Comparison of ENCODE assay signal across 19 cellular contexts in genomic region chr6:127933137-127933536, GRCh38. TPM values are rescaled to one million over a fixed set of nuclear protein-coding genes. Genes with fewer than 3 reads are reported as not detected.
DNase-seq lines count a peak whose midpoint lies in the region; ATAC-seq lines count a peak whose summit lies in the region.
"Had no signal": no experiment of that assay in that cellular context is flagged by ENCODE, and none has a peak within 500 bp of the region (broad histone marks: within the 10 kb centered on the region; RNA-seq: fewer than 3 reads in every experiment).

No MANE protein-coding gene starts in this region.

- H3K27me3 Mint-ChIP-seq in activated CD4-positive, alpha-beta T cell treated with anti-CD3 and anti-CD28 coated beads, Interleukin-2, amount 10 ng/mL, durations not matched to agents 24 days and 14 days: no peaks in the 10 kb centered on the region
- H3K27me3 Mint-ChIP-seq in CD4-positive, CD25-positive, alpha-beta regulatory T cell: no peaks in the 10 kb centered on the region
- no peaks in the 10 kb centered on the region for H3K27me3 Mint-ChIP-seq in activated CD4-positive, alpha-beta memory T cell treated with anti-CD3 and anti-CD28 coated beads for 36 hours
- no peaks in the 10 kb centered on the region for H3K27me3 Mint-ChIP-seq in activated naive CD8-positive, alpha-beta T cell treated with anti-CD3 and anti-CD28 coated beads, Interleukin-2, amount 10 ng/mL, durations not matched to agents 7 days and 5 days

- H3K27ac ChIP-seq in CD4-positive, CD25-positive, alpha-beta regulatory T cell (ENCODE audit: insufficient read depth, low read length, poor library complexity, severe bottlenecking): no peak overlapping the region
- H3K27ac ChIP-seq in neuronal stem cell (replicated peaks; ENCODE audit: low read length): no peak overlapping the region
- H3K27ac ChIP-seq: C4-2B, PC-9 had no signal

- peak overlapping the region; percentile 72 for H3K27ac Mint-ChIP-seq in activated CD4-positive, alpha-beta T cell treated with anti-CD3 and anti-CD28 coated beads, Interleukin-2, amount 10 ng/mL, durations not matched to agents 24 days and 14 days
- H3K27ac Mint-ChIP-seq in CD4-positive, CD25-positive, alpha-beta regulatory T cell: peak overlapping the region in 2 of 3 donors; percentile 30 to 87
- H3K27ac Mint-ChIP-seq in activated CD4-positive, alpha-beta memory T cell treated with anti-CD3 and anti-CD28 coated beads for 36 hours: peak overlapping the region; percentile 49
- peak overlapping the region; percentile 77 for H3K27ac Mint-ChIP-seq in activated naive CD8-positive, alpha-beta T cell treated with anti-CD3 and anti-CD28 coated beads, Interleukin-2, amount 10 ng/mL, durations not matched to agents 7 days and 5 days

- no peak overlapping the region for H3K9ac ChIP-seq in neuronal stem cell (ENCODE audit: low read depth, low read length, poor library complexity)

- no peak overlapping the region for H2AK5ac ChIP-seq in neuronal stem cell (ENCODE audit: low read depth, low read length)

- H2BK15ac ChIP-seq in neuronal stem cell (ENCODE audit: low read length): no peak overlapping the region

- no peak overlapping the region for H2AFZ ChIP-seq in neuronal stem cell (ENCODE audit: low read length)
- H2AFZ ChIP-seq: PC-9 had no signal

- H4K91ac ChIP-seq in neuronal stem cell (ENCODE audit: low read depth, low read length, poor library complexity): no peak overlapping the region

- no peak overlapping the region for H2BK12ac ChIP-seq in neuronal stem cell (ENCODE audit: low read length)

- no peak overlapping the region for H3K4me3 ChIP-seq in CD4-positive, CD25-positive, alpha-beta regulatory T cell (ENCODE audit: low read depth, low read length)
- no peak overlapping the region for H3K4me3 ChIP-seq in neuronal stem cell (ENCODE audit: low read length in 2 of 2)
- H3K4me3 ChIP-seq: PC-9 had no signal

- CTCF ChIA-PET in activated CD4-positive, alpha-beta memory T cell treated with anti-CD3 and anti-CD28 coated beads for 36 hours (lab: Charles Lee): no interaction called here

- H3K36me3 ChIP-seq in CD4-positive, CD25-positive, alpha-beta regulatory T cell (ENCODE audit: control insufficient read depth, insufficient read depth, low read length): no peaks in the 10 kb centered on the region
- no peaks in the 10 kb centered on the region for H3K36me3 ChIP-seq in neuronal stem cell (replicated peaks in 1 of 2; ENCODE audit: control insufficient read depth in 2 of 2, insufficient read depth in 2 of 2, low read length in 2 of 2)

- no peaks in the 10 kb centered on the region for H3K79me1 ChIP-seq in neuronal stem cell (ENCODE audit: low read depth, low read length)

- H3K23ac ChIP-seq in neuronal stem cell (ENCODE audit: low read depth, low read length, poor library complexity): no peak overlapping the region

- H3K9me3 ChIP-seq in CD4-positive, CD25-positive, alpha-beta regulatory T cell (ENCODE audit: control insufficient read depth in 2 of 2, low read length in 2 of 2): peaks cover 0 to 6% of the 10 kb centered on the region in 2 experiments
- peaks cover 4 to 7% of the 10 kb centered on the region in 2 donors for H3K9me3 ChIP-seq in neuronal stem cell (replicated peaks in 1 of 2; ENCODE audit: control insufficient read depth in 2 of 2, insufficient read depth in 1 of 2, low read depth in 1 of 2, low read length in 2 of 2)

- WGBS in neuronal stem cell (ENCODE audit: extremely low coverage in 2 of 2, insufficient read length in 2 of 2, insufficient replicate concordance in 1 of 2), 2 donors: no CpG with 5 or more reads among the region's 1 CpG

- H3K27me3 ChIP-seq in CD4-positive, CD25-positive, alpha-beta regulatory T cell (ENCODE audit: control insufficient read depth, insufficient read depth, low read length): no peaks in the 10 kb centered on the region
- H3K27me3 ChIP-seq in neuronal stem cell (ENCODE audit: control insufficient read depth in 3 of 3, insufficient read depth in 3 of 3, low read depth in 1 of 3, low read length in 3 of 3): no peaks in the 10 kb centered on the region

- no peak overlapping the region for H3K4ac ChIP-seq in neuronal stem cell (ENCODE audit: low read length)

- no peak overlapping the region for H3K14ac ChIP-seq in neuronal stem cell (ENCODE audit: low read length)

- DNase-seq in activated CD4-positive, alpha-beta T cell treated with anti-CD3 and anti-CD28 coated beads, Interleukin-2, amount 10 ng/mL, durations not matched to agents 24 days and 14 days: no peak
- no peak for DNase-seq in activated CD4-positive, alpha-beta T cell treated with anti-CD3 and anti-CD28 coated beads for 48 hours
- no peak for DNase-seq in CD4-positive, CD25-positive, alpha-beta regulatory T cell
- DNase-seq in activated CD4-positive, alpha-beta memory T cell treated with anti-CD3 and anti-CD28 coated beads for 36 hours: no peak
- DNase-seq in activated naive CD8-positive, alpha-beta T cell treated with anti-CD3 and anti-CD28 coated beads, Interleukin-2, amount 10 ng/mL, durations not matched to agents 7 days and 5 days: no peak
- DNase-seq in NCI-H1092 (lab: John Stamatoyannopoulos, UW) (no peak), neuronal stem cell (ENCODE audit: low spot score) (no peak), NCI-H1436 treated with DMSO at 0.1 percent for 48 hours (lab: John Stamatoyannopoulos, UW) (no peak)
- DNase-seq: DMS79 treated with DMSO at 0.1 percent for 48 hours, HCEC 1CT, MM.1S, NCI-H1105 treated with DMSO at 0.1 percent for 48 hours, NCI-H187 treated with DMSO at 0.1 percent for 48 hours, NCI-H2171, NCI-H446 treated with DMSO at 0.1 percent for 48 hours, NCI-H748 treated with DMSO at 0.1 percent for 48 hours had no signal

- intact Hi-C loops in activated CD4-positive, alpha-beta T cell treated with anti-CD3 and anti-CD28 coated beads, Interleukin-2, amount 10 ng/mL, durations not matched to agents 24 days and 14 days (cut with micrococcal nuclease): no loop called here
- intact Hi-C loops in activated CD4-positive, alpha-beta memory T cell treated with anti-CD3 and anti-CD28 coated beads for 36 hours (cut with micrococcal nuclease): no loop called here

- peaks cover 16% of the 10 kb centered on the region for H3K4me1 ChIP-seq in CD4-positive, CD25-positive, alpha-beta regulatory T cell (ENCODE audit: control insufficient read depth, insufficient read depth, low read length, poor library complexity, severe bottlenecking)
- no peaks in the 10 kb centered on the region for H3K4me1 ChIP-seq in neuronal stem cell (ENCODE audit: control insufficient read depth in 2 of 2, insufficient read depth in 1 of 2, low read depth in 1 of 2, low read length in 2 of 2)

- no peak overlapping the region for H2BK120ac ChIP-seq in neuronal stem cell (ENCODE audit: low read depth, low read length)

- peaks cover 26% of the 10 kb centered on the region for H3K9me3 Mint-ChIP-seq in activated CD4-positive, alpha-beta T cell treated with anti-CD3 and anti-CD28 coated beads, Interleukin-2, amount 10 ng/mL, durations not matched to agents 24 days and 14 days
- peaks cover 0 to 18% (median 7%) of the 10 kb centered on the region in 7 donors for H3K9me3 Mint-ChIP-seq in CD4-positive, CD25-positive, alpha-beta regulatory T cell
- H3K9me3 Mint-ChIP-seq in activated CD4-positive, alpha-beta memory T cell treated with anti-CD3 and anti-CD28 coated beads for 36 hours: peaks cover 24% of the 10 kb centered on the region
- H3K9me3 Mint-ChIP-seq in activated naive CD8-positive, alpha-beta T cell treated with anti-CD3 and anti-CD28 coated beads, Interleukin-2, amount 10 ng/mL, durations not matched to agents 7 days and 5 days: peaks cover 22% of the 10 kb centered on the region

- H3K4me2 ChIP-seq in neuronal stem cell (ENCODE audit: insufficient read depth, low read length, poor library complexity, severe bottlenecking): no peak overlapping the region
- H3K4me2 ChIP-seq: PC-9 had no signal

- H3K4me1 Mint-ChIP-seq in activated CD4-positive, alpha-beta T cell treated with anti-CD3 and anti-CD28 coated beads, Interleukin-2, amount 10 ng/mL, durations not matched to agents 24 days and 14 days: peaks cover 39% of the 10 kb centered on the region
- H3K4me1 Mint-ChIP-seq in CD4-positive, CD25-positive, alpha-beta regulatory T cell: peaks cover 3 to 24% (median 19%) of the 10 kb centered on the region in 4 donors
- H3K4me1 Mint-ChIP-seq in activated CD4-positive, alpha-beta memory T cell treated with anti-CD3 and anti-CD28 coated beads for 36 hours (ENCODE audit: low read depth): peaks cover 37% of the 10 kb centered on the region
- peaks cover 38% of the 10 kb centered on the region for H3K4me1 Mint-ChIP-seq in activated naive CD8-positive, alpha-beta T cell treated with anti-CD3 and anti-CD28 coated beads, Interleukin-2, amount 10 ng/mL, durations not matched to agents 7 days and 5 days

- ATAC-seq in CD4-positive, CD25-positive, alpha-beta regulatory T cell (ENCODE audit: low read depth in 2 of 2): no peak
- no peak for ATAC-seq in activated naive CD8-positive, alpha-beta T cell treated with anti-CD3 and anti-CD28 coated beads, Interleukin-2, amount 10 ng/mL, durations not matched to agents 7 days and 5 days (ENCODE audit: low read depth)
- ATAC-seq: HepG2 had no signal

- H3K4me3 Mint-ChIP-seq in activated CD4-positive, alpha-beta T cell treated with anti-CD3 and anti-CD28 coated beads, Interleukin-2, amount 10 ng/mL, durations not matched to agents 24 days and 14 days: no peak overlapping the region
- peak overlapping the region in 2 of 4 donors; percentile 21 to 72 for H3K4me3 Mint-ChIP-seq in CD4-positive, CD25-positive, alpha-beta regulatory T cell
- H3K4me3 Mint-ChIP-seq in activated CD4-positive, alpha-beta memory T cell treated with anti-CD3 and anti-CD28 coated beads for 36 hours: no peak overlapping the region
- H3K4me3 Mint-ChIP-seq in activated naive CD8-positive, alpha-beta T cell treated with anti-CD3 and anti-CD28 coated beads, Interleukin-2, amount 10 ng/mL, durations not matched to agents 7 days and 5 days: peak overlapping the region; percentile 14

- peaks cover 28% of the 10 kb centered on the region for H3K36me3 Mint-ChIP-seq in activated CD4-positive, alpha-beta T cell treated with anti-CD3 and anti-CD28 coated beads, Interleukin-2, amount 10 ng/mL, durations not matched to agents 24 days and 14 days (ENCODE audit: low read depth)
- H3K36me3 Mint-ChIP-seq in CD4-positive, CD25-positive, alpha-beta regulatory T cell: no peaks in the 10 kb centered on the region
- peaks cover 18% of the 10 kb centered on the region for H3K36me3 Mint-ChIP-seq in activated CD4-positive, alpha-beta memory T cell treated with anti-CD3 and anti-CD28 coated beads for 36 hours
- H3K36me3 Mint-ChIP-seq in activated naive CD8-positive, alpha-beta T cell treated with anti-CD3 and anti-CD28 coated beads, Interleukin-2, amount 10 ng/mL, durations not matched to agents 7 days and 5 days: peaks cover 39% of the 10 kb centered on the region

- POLR2A ChIA-PET in activated CD4-positive, alpha-beta memory T cell treated with anti-CD3 and anti-CD28 coated beads for 36 hours (lab: Charles Lee): no interaction called here
- POLR2A ChIA-PET in activated naive CD8-positive, alpha-beta T cell treated with anti-CD3 and anti-CD28 coated beads, Interleukin-2, amount 10 ng/mL, durations not matched to agents 7 days and 5 days (lab: Charles Lee): interaction anchor here (3.2 kb wide), 1 partner anchor 36 kb away, joined by 32 read pairs; no protein-coding TSS in a partner anchor

- no peak overlapping the region for H2BK5ac ChIP-seq in neuronal stem cell (ENCODE audit: low read length)

- no peak overlapping the region for H4K8ac ChIP-seq in neuronal stem cell (ENCODE audit: low read depth, low read length)

- no peak overlapping the region for H3K18ac ChIP-seq in neuronal stem cell (ENCODE audit: low read length)

RNA-seq across cellular contexts. Expression of gene THEMIS, which starts 32.3 kb away (rescaled TPM):
- 14.3 and 15.3 TPM in 2 replicates for total RNA-seq in activated CD4-positive, alpha-beta T cell treated with anti-CD3 and anti-CD28 coated beads, Interleukin-2, amount 10 ng/mL, durations not matched to agents 24 days and 14 days
- total RNA-seq in CD4-positive, CD25-positive, alpha-beta regulatory T cell: 22.8 TPM
- polyA plus RNA-seq in CD4-positive, CD25-positive, alpha-beta regulatory T cell: 10 to 100 TPM in 2 of 4 donors, 1 to 10 TPM in 2; 6.5 to 14.4 (median 10.5) TPM
- total RNA-seq in activated CD4-positive, alpha-beta memory T cell treated with anti-CD3 and anti-CD28 coated beads for 36 hours: 10 to 100 TPM in 1 of 2 experiments, 1 to 10 TPM in 1; 9.5 to 11.5 TPM
- total RNA-seq in activated naive CD8-positive, alpha-beta T cell treated with anti-CD3 and anti-CD28 coated beads, Interleukin-2, amount 10 ng/mL, durations not matched to agents 7 days and 5 days: 100 to 1,000 TPM; 152 to 155 TPM
- not detected for polyA plus RNA-seq in neuronal stem cell (2013, experiment 1 of 2)
- polyA plus RNA-seq in neuronal stem cell (2013, experiment 2 of 2): not detected
- total RNA-seq: HepG2, PC-9 had no signal
- polyA plus RNA-seq: HepG2 had no signal
